In genomic region chr15:62809106-62809967, GRCh38 we compare ENCODE assay signal across 15 cellular contexts.
DNase-seq lines count a peak whose midpoint lies in the region; ATAC-seq, FAIRE-seq and TF ChIP-seq lines count a peak whose summit lies in the region.
"Had no signal": no experiment of that assay in that cellular context is flagged by ENCODE, and none has a peak within 500 bp of the region (broad histone marks: within the 10 kb centered on the region; RNA-seq: fewer than 3 reads in every experiment).

No MANE protein-coding gene starts in this region.

- H3K4me1 Mint-ChIP-seq in MCF 10A (ENCODE audit: insufficient read depth, unreplicated experiment) (peaks cover 5% of the 10 kb centered on the region), type B pancreatic cell (ENCODE audit: unreplicated experiment) (peaks cover 52% of the 10 kb centered on the region)
- H3K4me1 Mint-ChIP-seq: activated naive CD8-positive, alpha-beta T cell treated with anti-CD3 and anti-CD28 coated beads, Interleukin-2, amount 50 U/mL, for 24 hours had no signal

- TF ChIP-seq POLR2A in breast epithelium (IDR thresholded peaks at IDR 0.05): no peak

- H3K36me3 Mint-ChIP-seq in MCF 10A (ENCODE audit: insufficient read depth, unreplicated experiment): peaks cover 38% of the 10 kb centered on the region
- H3K36me3 Mint-ChIP-seq in type B pancreatic cell: peaks cover 23% of the 10 kb centered on the region

- no peaks in the 10 kb centered on the region for H3K27me3 ChIP-seq in breast epithelium
- H3K27me3 ChIP-seq in pancreas: no peaks in the 10 kb centered on the region

- intact Hi-C loops in MCF 10A (cut with micrococcal nuclease) (no loop called here), breast epithelium (cut with DNase I; ENCODE audit: low total_unique reads) (loop anchor here (5.0 kb wide), 1 partner anchor 342 kb away; no protein-coding TSS in a partner anchor), pancreas (cut with DNase I) (no loop called here)

- H3K27ac ChIP-seq in breast epithelium (no peak overlapping the region), pancreas (no peak overlapping the region)

- no TSS peak for BruUV-seq in MCF 10A (replicated peaks; lab: Mats Ljungman, UMichigan)

- H3K9me3 Mint-ChIP-seq in MCF 10A (ENCODE audit: unreplicated experiment): no peaks in the 10 kb centered on the region
- no peaks in the 10 kb centered on the region for H3K9me3 Mint-ChIP-seq in type B pancreatic cell
- H3K9me3 Mint-ChIP-seq: activated naive CD8-positive, alpha-beta T cell treated with anti-CD3 and anti-CD28 coated beads, Interleukin-2, amount 50 U/mL, for 24 hours had no signal

- ATAC-seq in pancreas: no peak
- ATAC-seq: activated naive CD8-positive, alpha-beta T cell treated with anti-CD3 and anti-CD28 coated beads, Interleukin-2, amount 50 U/mL, for 24 hours; left ventricle myocardium superior had no signal

- H3K36me3 ChIP-seq in breast epithelium: no peaks in the 10 kb centered on the region
- peaks cover 0 to 9% (median 0%) of the 10 kb centered on the region in 3 donors for H3K36me3 ChIP-seq in pancreas

- FAIRE-seq in pancreas (lab: Jason Lieb, UNC): no peak
- FAIRE-seq: A204.1 had no signal

- in situ Hi-C loops in SK-MEL-5 (cut with HindIII; ENCODE audit: low pct_unique_long_range_greater_than_20kb, low sequenced_read_pairs): no loop called here

- POLR2A ChIA-PET in MCF 10A (lab: Yijun Ruan, JAX): interaction anchor here (0.7 kb wide), 1 partner anchor 138 kb away, joined by 4 read pairs; no protein-coding TSS in a partner anchor

- 80 to 85% methylated on average over 8 of the region's 8 CpGs for WGBS in pancreas, 2 donors

- H3K27me3 Mint-ChIP-seq in MCF 10A (ENCODE audit: insufficient read depth, unreplicated experiment): no peaks in the 10 kb centered on the region
- no peaks in the 10 kb centered on the region for H3K27me3 Mint-ChIP-seq in type B pancreatic cell
- H3K27me3 Mint-ChIP-seq: activated naive CD8-positive, alpha-beta T cell treated with anti-CD3 and anti-CD28 coated beads, Interleukin-2, amount 50 U/mL, for 24 hours had no signal

- H3K4me3 ChIP-seq in breast epithelium (no peak overlapping the region), foreskin fibroblast (ENCODE audit: low read depth in 1 of 2, low read length in 2 of 2) (no peak overlapping the region), pancreas (no peak overlapping the region)

- H3K4me1 ChIP-seq in breast epithelium: no peaks in the 10 kb centered on the region
- H3K4me1 ChIP-seq in pancreas: peaks cover 0 to 12% (median 0%) of the 10 kb centered on the region in 3 donors

- H3K4me3 Mint-ChIP-seq in MCF 10A (ENCODE audit: unreplicated experiment): no peak overlapping the region
- peak overlapping the region; percentile 25 for H3K4me3 Mint-ChIP-seq in type B pancreatic cell
- H3K4me3 Mint-ChIP-seq: activated naive CD8-positive, alpha-beta T cell treated with anti-CD3 and anti-CD28 coated beads, Interleukin-2, amount 50 U/mL, for 24 hours had no signal

- CTCF ChIA-PET in MCF 10A (lab: Yijun Ruan, JAX): interaction anchor here (1.3 kb wide), 1 partner anchor 27 kb away, joined by 4 read pairs; no protein-coding TSS in a partner anchor

- DNase-seq in MCF 10A (ENCODE audit: unreplicated experiment) (peak; percentile 22), breast epithelium (ENCODE audit: low spot score in 2 of 2) (no peak), SK-MEL-5 (ENCODE audit: low read depth, low spot score) (peak; percentile 4), foreskin fibroblast (peak; percentile 42 to 73), type B pancreatic cell (ENCODE audit: extremely low spot score, unreplicated experiment) (no peak), pancreas (no peak), NCI-H510A treated with DMSO at 0.1 percent for 48 hours (lab: John Stamatoyannopoulos, UW) (no peak), Ammon's horn (ENCODE audit: low spot score) (no peak)
- DNase-seq: activated CD4-positive, CD25-positive, alpha-beta regulatory T cell; activated naive CD8-positive, alpha-beta T cell treated with anti-CD3 and anti-CD28 coated beads, Interleukin-2, amount 50 U/mL, for 24 hours; activated T-cell treated with anti-CD3 and anti-CD28 coated beads for 4 hours; head of caudate nucleus; left ventricle myocardium superior; NCI-H2029 had no signal

- H3K9me3 ChIP-seq in breast epithelium (no peaks in the 10 kb centered on the region), pancreas (no peaks in the 10 kb centered on the region)

- TF ChIP-seq CTCF in MCF 10A (IDR thresholded peaks at IDR 0.05; ENCODE audit: unreplicated experiment) (no peak), breast epithelium (IDR thresholded peaks at IDR 0.05) (no peak), foreskin fibroblast (IDR thresholded peaks at IDR 0.05; ENCODE audit: low read depth, low read length) (no peak), type B pancreatic cell (conservative IDR thresholded peaks at IDR 0.05) (no peak), pancreas (IDR thresholded peaks at IDR 0.05) (no peak)

- H3K27ac Mint-ChIP-seq in MCF 10A (ENCODE audit: low read depth, unreplicated experiment) (no peak overlapping the region), type B pancreatic cell (peak overlapping the region; percentile 74)
- H3K27ac Mint-ChIP-seq: activated naive CD8-positive, alpha-beta T cell treated with anti-CD3 and anti-CD28 coated beads, Interleukin-2, amount 50 U/mL, for 24 hours had no signal

Comparison
In these comparisons a context has a peak if more than half of its experiments do, and no peak if none do; other contexts are left out.
1. DNase-seq: peak in MCF 10A (single experiment), SK-MEL-5 (single experiment) and foreskin fibroblast (2 of 2); none in breast epithelium (0 of 2), type B pancreatic cell (single experiment), pancreas (0 of 6), NCI-H510A treated with DMSO at 0.1 percent for 48 hours (single experiment) and Ammon's horn (single experiment).